Comparison of ENCODE assay signal across 22 cellular contexts in the genomic region with DNA sequence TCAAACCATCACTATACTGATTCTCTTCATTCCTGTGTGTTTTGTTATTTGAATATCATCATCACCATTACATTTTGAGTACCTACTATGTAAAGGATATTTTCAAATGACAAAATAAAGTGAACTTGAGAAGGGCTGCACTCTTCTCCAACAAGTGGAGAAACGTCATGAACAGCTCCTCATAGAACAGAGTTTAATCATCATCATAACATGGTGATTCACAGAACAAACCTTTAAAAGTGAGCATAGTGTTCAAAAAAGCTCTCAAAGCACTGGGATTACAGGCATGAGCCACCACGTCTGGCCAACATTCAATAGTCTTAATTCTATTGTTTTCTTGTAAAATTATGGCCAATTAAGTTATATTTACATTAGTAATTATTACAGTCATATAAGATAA.
DNase-seq lines count a peak whose midpoint lies in the region; ATAC-seq and TF ChIP-seq lines count a peak whose summit lies in the region.
"Had no signal": no experiment of that assay in that cellular context is flagged by ENCODE, and none has a peak within 500 bp of the region (broad histone marks: within the 10 kb centered on the region; RNA-seq: fewer than 3 reads in every experiment).

No MANE protein-coding gene starts in this region.

- no peak for TF ChIP-seq EP300 in SK-N-SH (IDR thresholded peaks at IDR 0.05; ENCODE audit: borderline replicate concordance in 1 of 2, low read depth in 1 of 2, low read length in 1 of 2)

- H3K27me3 ChIP-seq in SK-N-SH (ENCODE audit: insufficient read depth) (no peaks in the 10 kb centered on the region), RWPE2 (ENCODE audit: insufficient read depth, poor library complexity, severe bottlenecking) (no peaks in the 10 kb centered on the region), mammary epithelial cell (ENCODE audit: insufficient read depth, low read length) (no peaks in the 10 kb centered on the region)
- H3K27me3 ChIP-seq: Peyer's patch had no signal

- DNase-seq in SK-N-SH: no peak
- DNase-seq in RWPE2 (ENCODE audit: low spot score): no peak
- peak; percentile 4 for DNase-seq in mammary epithelial cell
- DNase-seq in myocyte (ENCODE audit: low read depth): peak; percentile 2
- DNase-seq in stimulated activated CD4-positive, alpha-beta T cell treated with anti-CD3 and anti-CD28 coated beads, Interleukin-1b, Interleukin-23, amount 100 ng/mL, for 48 hours: no peak
- DNase-seq in NCI-H146 treated with DMSO at 0.1 percent for 48 hours (lab: John Stamatoyannopoulos, UW; ENCODE audit: unreplicated experiment): no peak
- DNase-seq: CD4-positive, alpha-beta memory T cell; DMS153; EL; H7; HFFc6; IMR-90; MM.1S; NCI-H1092; NCI-H1436 treated with DMSO at 0.1 percent for 48 hours; NCI-H2081; NCI-H2171 treated with DMSO at 0.1 percent for 48 hours; NCI-H446 treated with DMSO at 0.1 percent for 48 hours; Peyer's patch; SHP77 treated with DMSO at 0.1 percent for 48 hours had no signal

- TF ChIP-seq RAD21 in SK-N-SH (IDR thresholded peaks at IDR 0.05; ENCODE audit: low read length): no peak

- H2AFZ ChIP-seq in SK-N-SH (ENCODE audit: low read depth) (no peak overlapping the region), mammary epithelial cell (ENCODE audit: low read depth, low read length) (no peak overlapping the region)

- H3K4me1 ChIP-seq in SK-N-SH (ENCODE audit: control insufficient read depth in 1 of 2, insufficient read depth in 2 of 2, low read depth in 1 of 2, low read length in 1 of 2) (no peaks in the 10 kb centered on the region), RWPE2 (ENCODE audit: insufficient read depth, poor library complexity, severe bottlenecking) (no peaks in the 10 kb centered on the region), mammary epithelial cell (ENCODE audit: insufficient read depth, low read length) (no peaks in the 10 kb centered on the region)
- H3K4me1 ChIP-seq: Peyer's patch had no signal

- in situ Hi-C loops in mammary epithelial cell (cut with MboI; ENCODE audit: low sequenced_read_pairs in 2 of 2): no loop called here

- POLR2A ChIA-PET in SK-N-SH (lab: Yijun Ruan, JAX): no interaction called here

- H3K9me3 ChIP-seq in SK-N-SH (no peaks in the 10 kb centered on the region), RWPE2 (ENCODE audit: severe bottlenecking) (no peaks in the 10 kb centered on the region), mammary epithelial cell (replicated peaks; ENCODE audit: insufficient read depth, low read length) (no peaks in the 10 kb centered on the region)
- H3K9me3 ChIP-seq: Peyer's patch had no signal

- H4K20me1 ChIP-seq in SK-N-SH (ENCODE audit: insufficient read depth) (no peaks in the 10 kb centered on the region), mammary epithelial cell (ENCODE audit: insufficient read depth, low read length) (no peaks in the 10 kb centered on the region)

- CTCF ChIA-PET in SK-N-SH (lab: Yijun Ruan, JAX): no interaction called here
- CTCF ChIA-PET in mammary epithelial cell (lab: Charles Lee; ENCODE audit: low non-redundant PET): no interaction called here

- BruUV-seq in mammary epithelial cell (replicated peaks; lab: Mats Ljungman, UMichigan): no TSS peak

- WGBS in SK-N-SH (ENCODE audit: low lambda C conversion rate): 20% methylated on average over 2 of the region's 2 CpGs
- 51% methylated on average over 2 of the region's 2 CpGs for WGBS in mammary epithelial cell (ENCODE audit: low coverage, missing lambda C conversion rate)

- no peak overlapping the region for H3K27ac ChIP-seq in SK-N-SH (ENCODE audit: low read depth in 2 of 2, low read length in 1 of 2)
- H3K27ac ChIP-seq in RWPE2 (ENCODE audit: poor library complexity, severe bottlenecking): no peak overlapping the region
- H3K27ac ChIP-seq in mammary epithelial cell (ENCODE audit: insufficient read depth, low read depth, low read length): no peak overlapping the region
- H3K27ac ChIP-seq: Peyer's patch had no signal

- H3K79me2 ChIP-seq in SK-N-SH (ENCODE audit: insufficient read depth): no peaks in the 10 kb centered on the region
- no peaks in the 10 kb centered on the region for H3K79me2 ChIP-seq in mammary epithelial cell (ENCODE audit: insufficient read depth, low read length)

- H3K9me2 ChIP-seq in SK-N-SH: no peaks in the 10 kb centered on the region

- ATAC-seq in SK-N-SH treated with all-trans-retinoic acid at 6 μM for 48 hours (0 out of 3 replicates have a peak, but pooled peaks have one; percentile 40), RWPE2 (ENCODE audit: low read depth) (peak; percentile 77), HG03469 (IDR thresholded peaks at IDR 0.05; ENCODE audit: unreplicated experiment) (no peak)

- no peak overlapping the region for H3K4me3 ChIP-seq in SK-N-SH (ENCODE audit: low read depth in 2 of 2, low read length in 1 of 2)
- H3K4me3 ChIP-seq in RWPE2 (ENCODE audit: severe bottlenecking): no peak overlapping the region
- no peak overlapping the region for H3K4me3 ChIP-seq in mammary epithelial cell (replicated peaks in 1 of 3; ENCODE audit: insufficient read depth in 1 of 3, low read depth in 2 of 3, low read length in 3 of 3)
- H3K4me3 ChIP-seq: Peyer's patch had no signal

- no peak overlapping the region for H3K9ac ChIP-seq in SK-N-SH
- no peak overlapping the region for H3K9ac ChIP-seq in mammary epithelial cell (ENCODE audit: insufficient read depth, low read length)

- H3K36me3 ChIP-seq in SK-N-SH (replicated peaks in 1 of 2; ENCODE audit: control insufficient read depth in 1 of 2, insufficient read depth in 2 of 2, low read length in 1 of 2): no peaks in the 10 kb centered on the region
- no peaks in the 10 kb centered on the region for H3K36me3 ChIP-seq in RWPE2 (ENCODE audit: low read depth)
- H3K36me3 ChIP-seq in mammary epithelial cell (ENCODE audit: insufficient read depth, low read length): no peaks in the 10 kb centered on the region
- H3K36me3 ChIP-seq: Peyer's patch had no signal

- intact Hi-C loops in mammary epithelial cell (cut with micrococcal nuclease): no loop called here

- dilution Hi-C loops in mammary epithelial cell (cut with HindIII; ENCODE audit: low sequenced_read_pairs): no loop called here

- TF ChIP-seq CTCF in SK-N-SH (IDR thresholded peaks at IDR 0.05): no peak
- no peak for TF ChIP-seq CTCF in RWPE2 (IDR thresholded peaks at IDR 0.05; ENCODE audit: poor library complexity, severe bottlenecking)
- TF ChIP-seq CTCF in mammary epithelial cell (conservative IDR thresholded peaks at IDR 0.05 in 1 of 2, IDR thresholded peaks at IDR 0.05 in 1 of 2; ENCODE audit: extremely low read depth in 1 of 2, insufficient read depth in 1 of 2, low read depth in 1 of 2, low read length in 2 of 2): no peak

- no peak overlapping the region for H3K4me2 ChIP-seq in SK-N-SH
- H3K4me2 ChIP-seq in mammary epithelial cell (ENCODE audit: insufficient read depth, low read depth, low read length): no peak overlapping the region

- no peaks in the 10 kb centered on the region for H3F3A ChIP-seq in SK-N-SH (replicated peaks; ENCODE audit: insufficient read depth)

TF ChIP-seq in SK-N-SH treated with all-trans-retinoic acid at 6 μM for 48 hours, 23 proteins besides CTCF, POLR2A, EP300 and RAD21 (continues in another document):
- TF ChIP-seq CREB5 (CRISPR knock-in tag; IDR thresholded peaks at IDR 0.05; ENCODE audit: low read depth) (no peak), ESRRG (CRISPR knock-in tag; IDR thresholded peaks at IDR 0.05) (no peak), ZNF70 (CRISPR knock-in tag; IDR thresholded peaks at IDR 0.05) (no peak)

TF ChIP-seq in SK-N-SH, 30 proteins besides CTCF, POLR2A, EP300 and RAD21 (continues in another document):
- TF ChIP-seq SIN3A (IDR thresholded peaks at IDR 0.05; ENCODE audit: borderline replicate concordance, low read depth, low read length) (no peak), RXRA (IDR thresholded peaks at IDR 0.05; ENCODE audit: borderline replicate concordance, low read depth) (no peak), CHD2 (IDR thresholded peaks at IDR 0.05; ENCODE audit: low read length, partially characterized antibody) (no peak), GATA2 (CRISPR knock-in tag; IDR thresholded peaks at IDR 0.05) (no peak), TAF1 (IDR thresholded peaks at IDR 0.05; ENCODE audit: borderline replicate concordance, low read depth, low read length) (no peak), TCF12 (IDR thresholded peaks at IDR 0.05) (no peak), USF1 (IDR thresholded peaks at IDR 0.05; ENCODE audit: borderline replicate concordance, low read depth) (no peak), USF2 (IDR thresholded peaks at IDR 0.05; ENCODE audit: borderline replicate concordance, low read depth, low read length) (no peak), MEF2A (IDR thresholded peaks at IDR 0.05; ENCODE audit: borderline replicate concordance, low read depth) (no peak), FOXM1 (IDR thresholded peaks at IDR 0.05; ENCODE audit: low read depth) (no peak), JUND (IDR thresholded peaks at IDR 0.05) (no peak), SMC3 (IDR thresholded peaks at IDR 0.05; ENCODE audit: low read depth, low read length) (no peak)
- TF ChIP-seq, protein P1, sequence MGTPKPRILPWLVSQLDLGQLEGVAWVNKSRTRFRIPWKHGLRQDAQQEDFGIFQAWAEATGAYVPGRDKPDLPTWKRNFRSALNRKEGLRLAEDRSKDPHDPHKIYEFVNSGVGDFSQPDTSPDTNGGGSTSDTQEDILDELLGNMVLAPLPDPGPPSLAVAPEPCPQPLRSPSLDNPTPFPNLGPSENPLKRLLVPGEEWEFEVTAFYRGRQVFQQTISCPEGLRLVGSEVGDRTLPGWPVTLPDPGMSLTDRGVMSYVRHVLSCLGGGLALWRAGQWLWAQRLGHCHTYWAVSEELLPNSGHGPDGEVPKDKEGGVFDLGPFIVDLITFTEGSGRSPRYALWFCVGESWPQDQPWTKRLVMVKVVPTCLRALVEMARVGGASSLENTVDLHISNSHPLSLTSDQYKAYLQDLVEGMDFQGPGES (IDR thresholded peaks at IDR 0.05; ENCODE audit: low read depth, low read length): no peak

Comparison
In these comparisons a context has a peak if more than half of its experiments do, and no peak if none do; other contexts are left out.
1. DNase-seq: peak in mammary epithelial cell (single experiment) and myocyte (single experiment); none in SK-N-SH (single experiment), RWPE2 (single experiment), stimulated activated CD4-positive, alpha-beta T cell treated with anti-CD3 and anti-CD28 coated beads, Interleukin-1b, Interleukin-23, amount 100 ng/mL, for 48 hours (single experiment) and NCI-H146 treated with DMSO at 0.1 percent for 48 hours (single experiment).